In genomic region chr5:177133119-177133844, GRCh38 we compare ENCODE assay signal across 8 cellular contexts. TPM values are rescaled to one million over a fixed set of nuclear protein-coding genes. Genes with fewer than 3 reads are reported as not detected.
DNase-seq lines count a peak whose midpoint lies in the region; ATAC-seq and TF ChIP-seq lines count a peak whose summit lies in the region.

NSD1 (plus strand) TSS chr5:177133773; CDS start chr5:177135104, 1,331 bp downstream.

- peak within 1 kb of the TSS; percentile 94 for H4K8ac ChIP-seq in neuronal stem cell (ENCODE audit: low read depth, low read length)

- POLR2A ChIA-PET in CD4-positive, alpha-beta T cell (lab: Charles Lee) = interaction anchor here (0.6 to 4.1 kb wide), 19 partner anchors 9 to 1655 kb away, joined by 3 to 31 read pairs (median 5); partner anchors contain the start of genes FAF2, FGFR4, GRK6 and KIAA1191
- POLR2A ChIA-PET in RWPE1 (lab: Yijun Ruan, JAX; ENCODE audit: low non-redundant PET) = interaction anchor here (0.6 kb wide), 1 partner anchor 176 kb away, joined by 4 read pairs; no protein-coding TSS in a partner anchor

- peak within 1 kb of the TSS; percentile 99 for H3K14ac ChIP-seq in neuronal stem cell (ENCODE audit: low read length)

- H3K27me3 ChIP-seq in CD4-positive, alpha-beta T cell (ENCODE audit: control insufficient read depth, insufficient read depth, low read length) = no peaks in the 10 kb centered on the region
- H3K27me3 ChIP-seq in foreskin keratinocyte (no peaks in the 10 kb centered on the region), neuronal stem cell (ENCODE audit: control insufficient read depth in 3 of 3, insufficient read depth in 3 of 3, low read depth in 1 of 3, low read length in 3 of 3) (peaks cover 0 to 6% (median 0%) of the 10 kb centered on the region in 3 experiments)

- peaks cover 46% of the 10 kb centered on the region for H3K36me3 Mint-ChIP-seq in CD4-positive, alpha-beta T cell (ENCODE audit: low read depth)

- H3K9me3 ChIP-seq in CD4-positive, alpha-beta T cell (ENCODE audit: control insufficient read depth, low read length) = no peaks in the 10 kb centered on the region
- H3K9me3 ChIP-seq in neuronal stem cell (replicated peaks in 1 of 2; ENCODE audit: control insufficient read depth in 2 of 2, insufficient read depth in 1 of 2, low read depth in 1 of 2, low read length in 2 of 2) = no peaks in the 10 kb centered on the region

- peak within 1 kb of the TSS; percentile 90 for H3K4me3 Mint-ChIP-seq in CD4-positive, alpha-beta T cell

- DNase-seq in CD4-positive, alpha-beta T cell = peak; percentile 83 to 92 (median 89)
- DNase-seq in RWPE1 (ENCODE audit: low spot score) (peak; percentile 88), activated gamma-delta T cell treated with Interleukin-2 at 50 U/mL for 16 hours (peak; percentile 85), foreskin keratinocyte (peak; percentile 19 to 52), neuronal stem cell (ENCODE audit: low spot score) (peak; percentile 94), stromal cell of bone marrow (ENCODE audit: low read depth) (peak; percentile 56)

- H3K18ac ChIP-seq in neuronal stem cell (ENCODE audit: low read length) = peak within 1 kb of the TSS; percentile 100

- no peaks in the 10 kb centered on the region for H3K27me3 Mint-ChIP-seq in CD4-positive, alpha-beta T cell

- H2BK120ac ChIP-seq in neuronal stem cell (ENCODE audit: low read depth, low read length) = peak within 1 kb of the TSS; percentile 97

- H3K4me2 ChIP-seq in neuronal stem cell (ENCODE audit: insufficient read depth, low read length, poor library complexity, severe bottlenecking) = peak within 1 kb of the TSS; percentile 82

- peak within 1 kb of the TSS; percentile 94 for H3K23ac ChIP-seq in neuronal stem cell (ENCODE audit: low read depth, low read length, poor library complexity)

- H3K27ac ChIP-seq in CD4-positive, alpha-beta T cell (ENCODE audit: low read depth, low read length) = peak within 1 kb of the TSS; percentile 76
- H3K27ac ChIP-seq in RWPE1 (peak within 1 kb of the TSS; percentile 80), foreskin keratinocyte (peak within 1 kb of the TSS; percentile 31), neuronal stem cell (replicated peaks; ENCODE audit: low read length) (peak within 1 kb of the TSS; percentile 96)

- H3K4me1 ChIP-seq in foreskin keratinocyte (peaks cover 13% of the 10 kb centered on the region), neuronal stem cell (ENCODE audit: control insufficient read depth in 2 of 2, insufficient read depth in 1 of 2, low read depth in 1 of 2, low read length in 2 of 2) (peaks cover 0 to 21% of the 10 kb centered on the region in 2 donors)

- H3K79me1 ChIP-seq in neuronal stem cell (ENCODE audit: low read depth, low read length) = no peaks in the 10 kb centered on the region

- intact Hi-C loops in CD4-positive, alpha-beta T cell (cut with DNase I, micrococcal nuclease) = loop anchor here (1.0 to 10.0 kb wide), 6 partner anchors 19 to 1494 kb away; partner anchors contain the start of genes CLK4 (in 1 of the 2), LMAN2 (in 1 of the 2), PRELID1 (in 1 of the 2) and RAB24 (in 1 of the 2)

- peak within 1 kb of the TSS; percentile 87 for H2AFZ ChIP-seq in neuronal stem cell (ENCODE audit: low read length)

- peak within 1 kb of the TSS; percentile 99 for H3K4ac ChIP-seq in neuronal stem cell (ENCODE audit: low read length)

- H2BK15ac ChIP-seq in neuronal stem cell (ENCODE audit: low read length) = peak within 1 kb of the TSS; percentile 98

- peak within 1 kb of the TSS; percentile 98 for H3K9ac ChIP-seq in neuronal stem cell (ENCODE audit: low read depth, low read length, poor library complexity)

- H2BK12ac ChIP-seq in neuronal stem cell (ENCODE audit: low read length) = peak within 1 kb of the TSS; percentile 73

- H3K36me3 ChIP-seq in neuronal stem cell (replicated peaks in 1 of 2; ENCODE audit: control insufficient read depth in 2 of 2, insufficient read depth in 2 of 2, low read length in 2 of 2) = peaks cover 0 to 10% of the 10 kb centered on the region in 2 donors

- H3K4me1 Mint-ChIP-seq in CD4-positive, alpha-beta T cell (ENCODE audit: low read depth) = peaks cover 67% of the 10 kb centered on the region

- peak within 1 kb of the TSS; percentile 100 for H4K91ac ChIP-seq in neuronal stem cell (ENCODE audit: low read depth, low read length, poor library complexity)

- peak; percentile 71 for ATAC-seq in CD4-positive, alpha-beta T cell (ENCODE audit: poor library complexity)
- ATAC-seq in GM19395 (IDR thresholded peaks at IDR 0.05; ENCODE audit: unreplicated experiment) (peak; percentile 66), HG03565 (IDR thresholded peaks at IDR 0.05; ENCODE audit: unreplicated experiment) (peak; percentile 55), foreskin keratinocyte (peak; percentile 57)

- no peak for TF ChIP-seq CTCF in CD4-positive, alpha-beta T cell (IDR thresholded peaks at IDR 0.05)
- TF ChIP-seq CTCF in RWPE1 (conservative IDR thresholded peaks at IDR 0.05; ENCODE audit: low read depth) = no peak
- TF ChIP-seq CTCF in foreskin keratinocyte (conservative IDR thresholded peaks at IDR 0.05) = no peak

- no CpG with 5 or more reads among the region's 89 CpGs for WGBS in neuronal stem cell (ENCODE audit: extremely low coverage in 2 of 2, insufficient read length in 2 of 2, insufficient replicate concordance in 1 of 2), 2 donors

- CTCF ChIA-PET in CD4-positive, alpha-beta T cell (lab: Charles Lee) = interaction anchor here (1.0 to 3.1 kb wide), 2 partner anchors 9 to 19 kb away, joined by 3 to 12 read pairs; no protein-coding TSS in a partner anchor
- CTCF ChIA-PET in RWPE1 (lab: Yijun Ruan, JAX) = interaction anchor here (0.6 kb wide), 2 partner anchors 35 to 62 kb away, joined by 3 read pairs; no protein-coding TSS in a partner anchor

- no peaks in the 10 kb centered on the region for H3K9me3 Mint-ChIP-seq in CD4-positive, alpha-beta T cell

- H2AK5ac ChIP-seq in neuronal stem cell (ENCODE audit: low read depth, low read length) = peak within 1 kb of the TSS; percentile 99

- peak within 1 kb of the TSS in 1 of 2 donors; percentile 91 for H3K4me3 ChIP-seq in neuronal stem cell (ENCODE audit: low read length in 2 of 2)

- peak within 1 kb of the TSS; percentile 97 for H3K27ac Mint-ChIP-seq in CD4-positive, alpha-beta T cell

- peak within 1 kb of the TSS; percentile 97 for H2BK5ac ChIP-seq in neuronal stem cell (ENCODE audit: low read length)

RNA-seq across cellular contexts. Expression of gene NSD1, which starts in this region (rescaled TPM):
- total RNA-seq in CD4-positive, alpha-beta T cell = 10 to 100 TPM; 87.6 to 93.3 TPM
- total RNA-seq in foreskin keratinocyte = 37.7 and 38.2 TPM in 2 replicates
- 5.4 and 5.7 TPM in 2 replicates for polyA plus RNA-seq in foreskin keratinocyte
- polyA plus RNA-seq in neuronal stem cell (2013, experiment 1 of 2) = 23.2 TPM
- polyA plus RNA-seq in neuronal stem cell (2013, experiment 2 of 2) = 22.8 TPM

Comparison
In these comparisons a context has a peak if more than half of its experiments do, and no peak if none do; other contexts are left out.
1. DNase-seq: peak in every context shown above with its lines; median percentile 94 in neuronal stem cell; 89 in CD4-positive, alpha-beta T cell; 88 in RWPE1; 85 in activated gamma-delta T cell treated with Interleukin-2 at 50 U/mL for 16 hours; 56 in stromal cell of bone marrow; 36 in foreskin keratinocyte.
2. H3K27ac ChIP-seq: peak in every context shown above with its lines; median percentile 96 in neuronal stem cell; 80 in RWPE1; 76 in CD4-positive, alpha-beta T cell; 31 in foreskin keratinocyte.